In the genomic region with DNA sequence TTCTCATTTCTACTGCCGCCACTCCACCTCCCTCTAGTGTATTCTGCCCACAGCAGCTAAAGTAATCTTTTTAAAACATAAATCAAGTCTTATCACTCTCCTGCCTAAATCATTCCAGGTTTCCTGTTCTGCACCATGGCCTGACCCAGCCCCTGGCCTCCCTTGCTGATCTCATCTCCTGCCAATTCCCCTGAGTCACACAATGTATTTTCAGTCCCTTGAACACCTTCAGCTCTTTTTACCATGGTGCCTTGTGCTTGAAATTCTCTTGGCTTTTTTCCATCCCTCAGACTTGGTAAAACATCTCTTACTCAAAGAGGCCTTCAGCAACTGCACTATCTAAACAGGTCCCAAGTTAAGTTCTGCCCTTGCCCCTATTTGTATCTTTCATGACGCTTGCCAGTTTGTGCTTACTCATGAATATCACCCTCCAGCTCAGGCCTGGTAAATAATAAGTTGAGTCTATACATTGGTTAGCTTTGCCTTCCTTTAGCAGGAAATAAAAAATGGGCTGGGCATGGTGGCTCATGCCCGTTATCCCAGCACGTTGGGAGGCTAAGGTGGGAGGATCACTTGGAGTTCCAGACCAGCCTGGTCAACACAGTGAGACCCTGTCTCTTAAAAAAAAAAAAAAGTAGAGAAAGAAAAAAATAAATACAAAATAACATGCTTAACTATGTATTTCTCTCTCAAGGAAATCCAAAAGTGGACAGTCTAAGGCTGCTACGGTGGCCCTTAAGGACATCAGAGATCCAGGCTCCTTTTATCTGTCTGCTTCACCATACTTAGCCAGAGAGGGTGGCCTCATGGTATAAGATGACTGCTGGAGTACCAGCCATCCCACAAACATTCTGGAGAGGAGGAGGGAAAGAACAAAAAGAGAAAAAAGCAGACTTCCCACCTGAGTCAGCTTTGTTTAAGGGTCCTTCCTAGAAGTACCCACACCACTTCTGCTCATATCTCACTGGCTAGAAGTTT, we compare ENCODE assay signal across 9 cellular contexts.
DNase-seq lines count a peak whose midpoint lies in the region; ATAC-seq and TF ChIP-seq lines count a peak whose summit lies in the region.
"Had no signal": no experiment of that assay in that cellular context is flagged by ENCODE, and none has a peak within 500 bp of the region (broad histone marks: within the 10 kb centered on the region; RNA-seq: fewer than 3 reads in every experiment).

No MANE protein-coding gene starts in this region.

- H3K4me3 ChIP-seq in HFF-Myc (replicated peaks; ENCODE audit: low read depth, low read length), result no peak overlapping the region
- no peak overlapping the region for H3K4me3 ChIP-seq in right cardiac atrium (ENCODE audit: low read length)
- H3K4me3 ChIP-seq in stomach, result no peak overlapping the region

- H3K27me3 Mint-ChIP-seq in T-helper 17 cell, result no peaks in the 10 kb centered on the region

- peaks cover 56 to 90% (median 86%) of the 10 kb centered on the region in 4 donors for H3K36me3 ChIP-seq in stomach

- TF ChIP-seq EP300 in stomach (IDR thresholded peaks at IDR 0.05), result no peak

- WGBS in right cardiac atrium, result 75% methylated on average over 5 of the region's 5 CpGs
- WGBS in stomach, 5 donors, result 51 to 72% (median 56%) methylated on average over 5 of the region's 5 CpGs

- H3K9me3 ChIP-seq in right cardiac atrium (ENCODE audit: control insufficient read depth, low read length), result no peaks in the 10 kb centered on the region
- H3K9me3 ChIP-seq in stomach, result peaks cover 0 to 6% (median 0%) of the 10 kb centered on the region in 4 donors
- no peaks in the 10 kb centered on the region for H3K9me3 ChIP-seq in T-helper 17 cell (ENCODE audit: control insufficient read depth, low read length, poor library complexity, severe bottlenecking)

- TF ChIP-seq CTCF in HFF-Myc (IDR thresholded peaks at IDR 0.05; ENCODE audit: low read depth, low read length, missing control alignments) (no peak), stomach (IDR thresholded peaks at IDR 0.05) (no peak)

- H3K27ac ChIP-seq in right cardiac atrium (ENCODE audit: low read length), result peak overlapping the region; percentile 48
- peak overlapping the region; percentile 1 to 57 (median 39) for H3K27ac ChIP-seq in stomach

- intact Hi-C loops in right cardiac atrium (cut with DNase I), result no loop called here
- intact Hi-C loops in stomach (cut with DNase I; ENCODE audit: low total_unique reads), result no loop called here

- H3K27me3 ChIP-seq in right cardiac atrium (ENCODE audit: control insufficient read depth, insufficient read depth), result no peaks in the 10 kb centered on the region
- H3K27me3 ChIP-seq in stomach, result no peaks in the 10 kb centered on the region

- TF ChIP-seq POLR2A in stomach (IDR thresholded peaks at IDR 0.05), result no peak

- H3K4me1 ChIP-seq in right cardiac atrium (ENCODE audit: control insufficient read depth, insufficient read depth, low read length) (peaks cover 9% of the 10 kb centered on the region), stomach (peaks cover 0 to 21% (median 4%) of the 10 kb centered on the region in 4 donors)

- no peak overlapping the region for H3K27ac Mint-ChIP-seq in T-helper 17 cell

- no peak overlapping the region for H3K4me3 Mint-ChIP-seq in T-helper 17 cell

- ATAC-seq in right cardiac atrium (peak; percentile 92 to 98), T-helper 17 cell (no peak), HG02870 (IDR thresholded peaks at IDR 0.05; ENCODE audit: unreplicated experiment) (no peak)

- DNase-seq in HFF-Myc (ENCODE audit: extremely low read depth, low read depth) (peak; percentile 62), amniotic epithelial cell (ENCODE audit: low read depth) (peak; percentile 98), right cardiac atrium (peak in 2 of 3 donors; percentile 43 to 66), stomach (peak; percentile 63), T-helper 17 cell (no peak), SHP77 treated with DMSO at 0.1 percent for 48 hours (lab: John Stamatoyannopoulos, UW) (no peak)
- DNase-seq: posterior cingulate gyrus; stimulated activated naive CD4-positive, alpha-beta T cell treated with Interleukin-2 at 50 U/mL for 16 hours had no signal

- peaks cover 13% of the 10 kb centered on the region for H3K4me1 Mint-ChIP-seq in T-helper 17 cell

- H3K36me3 Mint-ChIP-seq in T-helper 17 cell (ENCODE audit: low read depth), result peaks cover 25% of the 10 kb centered on the region

Comparison
In these comparisons a context has a peak if more than half of its experiments do, and no peak if none do; other contexts are left out.
1. DNase-seq: peak in HFF-Myc (single experiment), amniotic epithelial cell (single experiment), right cardiac atrium (2 of 3) and stomach (single experiment); none in T-helper 17 cell (0 of 3) and SHP77 treated with DMSO at 0.1 percent for 48 hours (single experiment).
2. ATAC-seq: peak in right cardiac atrium (2 of 2); none in T-helper 17 cell (single experiment) and HG02870 (single experiment).